ENCODE assay signal across 10 cellular contexts in genomic region chr12:857611-858010, GRCh38.
DNase-seq lines count a peak whose midpoint lies in the region; FAIRE-seq and TF ChIP-seq lines count a peak whose summit lies in the region.
"Had no signal": no experiment of that assay in that cellular context is flagged by ENCODE, and none has a peak within 500 bp of the region (broad histone marks: within the 10 kb centered on the region; RNA-seq: fewer than 3 reads in every experiment).

No MANE protein-coding gene starts in this region.

- no peak for FAIRE-seq in D721Med (lab: Jason Lieb, UNC)

- H3K4me1 ChIP-seq in GM23248 (ENCODE audit: insufficient read depth) (peaks cover 26% of the 10 kb centered on the region), mammary epithelial cell (ENCODE audit: insufficient read depth, low read length) (peaks cover 23% of the 10 kb centered on the region)

- no peaks in the 10 kb centered on the region for H4K20me1 ChIP-seq in GM23248 (ENCODE audit: insufficient read depth)
- no peaks in the 10 kb centered on the region for H4K20me1 ChIP-seq in mammary epithelial cell (ENCODE audit: insufficient read depth, low read length)

- H3K9me3 ChIP-seq in GM23248 (ENCODE audit: low read depth) (no peaks in the 10 kb centered on the region), mammary epithelial cell (replicated peaks; ENCODE audit: insufficient read depth, low read length) (no peaks in the 10 kb centered on the region)

- H3K27ac ChIP-seq in GM23248 = peak overlapping the region; percentile 69
- peak overlapping the region; percentile 83 for H3K27ac ChIP-seq in mammary epithelial cell (ENCODE audit: insufficient read depth, low read depth, low read length)

- no peak overlapping the region for H2AFZ ChIP-seq in GM23248
- H2AFZ ChIP-seq in mammary epithelial cell (ENCODE audit: low read depth, low read length) = no peak overlapping the region

- H3K4me3 ChIP-seq in GM23248 (peak overlapping the region; percentile 16), mammary epithelial cell (replicated peaks in 1 of 3; ENCODE audit: insufficient read depth in 1 of 3, low read depth in 2 of 3, low read length in 3 of 3) (no peak overlapping the region)

- BruUV-seq in mammary epithelial cell (replicated peaks; lab: Mats Ljungman, UMichigan) = TSS peak; percentile 2

- TF ChIP-seq CTCF in mammary epithelial cell (conservative IDR thresholded peaks at IDR 0.05 in 1 of 2, IDR thresholded peaks at IDR 0.05 in 1 of 2; ENCODE audit: extremely low read depth in 1 of 2, insufficient read depth in 1 of 2, low read depth in 1 of 2, low read length in 2 of 2) (no peak), D721Med (IDR thresholded peaks at IDR 0.05; ENCODE audit: insufficient read depth, missing control alignments) (no peak)

- H3K4me2 ChIP-seq in GM23248 (ENCODE audit: unreplicated experiment) = peak overlapping the region; percentile 82
- H3K4me2 ChIP-seq in mammary epithelial cell (ENCODE audit: insufficient read depth, low read depth, low read length) = peak overlapping the region; percentile 72

- in situ Hi-C loops in GM23248 (cut with MboI) = no loop called here
- in situ Hi-C loops in mammary epithelial cell (cut with MboI; ENCODE audit: low sequenced_read_pairs in 2 of 2) = no loop called here

- WGBS in GM23248 (ENCODE audit: low coverage in 1 of 2, low lambda C conversion rate in 2 of 2, missing lambda C conversion rate in 2 of 2), 2 experiments = 1 to 3% methylated on average over 5 of the region's 5 CpGs
- 13% methylated on average over 5 of the region's 5 CpGs for WGBS in mammary epithelial cell (ENCODE audit: low coverage, missing lambda C conversion rate)

- dilution Hi-C loops in mammary epithelial cell (cut with HindIII; ENCODE audit: low sequenced_read_pairs) = no loop called here

- H3K27me3 ChIP-seq in GM23248 (replicated peaks; ENCODE audit: insufficient read depth) (no peaks in the 10 kb centered on the region), mammary epithelial cell (ENCODE audit: insufficient read depth, low read length) (no peaks in the 10 kb centered on the region)

- H3K9ac ChIP-seq in GM23248 = peak overlapping the region; percentile 19; the same call in 1 of the 2 replicates
- H3K9ac ChIP-seq in mammary epithelial cell (ENCODE audit: insufficient read depth, low read length) = no peak overlapping the region

- peaks cover 42% of the 10 kb centered on the region for H3K36me3 ChIP-seq in GM23248 (ENCODE audit: low read depth)
- peaks cover 13% of the 10 kb centered on the region for H3K36me3 ChIP-seq in mammary epithelial cell (ENCODE audit: insufficient read depth, low read length)

- CTCF ChIA-PET in mammary epithelial cell (lab: Charles Lee; ENCODE audit: low non-redundant PET) = interaction anchor here (0.7 kb wide), 1 partner anchor 259 kb away, joined by 11 read pairs; no protein-coding TSS in a partner anchor

- H3K79me2 ChIP-seq in GM23248 (ENCODE audit: insufficient read depth) (peaks cover 83% of the 10 kb centered on the region), mammary epithelial cell (ENCODE audit: insufficient read depth, low read length) (peaks cover 47% of the 10 kb centered on the region)

- H3F3A ChIP-seq in GM23248 (ENCODE audit: insufficient read depth) = peaks cover 26% of the 10 kb centered on the region

- intact Hi-C loops in mammary epithelial cell (cut with micrococcal nuclease) = loop anchor here (2.0 kb wide), 1 partner anchor 41 kb away; no protein-coding TSS in a partner anchor

- peak; percentile 44 for DNase-seq in A172 (ENCODE audit: low spot score)
- peak; percentile 94 for DNase-seq in GM23248
- DNase-seq in mammary epithelial cell = peak; percentile 83
- peak; percentile 32 for DNase-seq in kidney glomerular epithelial cell (lab: John Stamatoyannopoulos, UW)
- DNase-seq in D721Med (ENCODE audit: insufficient read length, low spot score) = no peak
- DNase-seq in H4 (ENCODE audit: low spot score) = no peak
- no peak for DNase-seq in GOT3 (lab: John Stamatoyannopoulos, UW)
- DNase-seq in activated gamma-delta T cell (lab: John Stamatoyannopoulos, UW) = no peak
- DNase-seq: CD8-positive, alpha-beta memory T cell; NCI-H510A had no signal

- no peaks in the 10 kb centered on the region for H3K9me2 ChIP-seq in GM23248 (ENCODE audit: insufficient read depth)

Comparison
In these comparisons a context has a peak if more than half of its experiments do, and no peak if none do; other contexts are left out.
1. DNase-seq: peak in A172 (single experiment), GM23248 (single experiment), mammary epithelial cell (single experiment) and kidney glomerular epithelial cell (single experiment); none in D721Med (single experiment), H4 (single experiment), GOT3 (single experiment) and activated gamma-delta T cell (single experiment).